Comparison of ENCODE assay signal across 30 cellular contexts in genomic region chr13:46378411-46378810, GRCh38. TPM values are rescaled to one million over a fixed set of nuclear protein-coding genes. Genes with fewer than 3 reads are reported as not detected.
A peak's percentile ranks its signal among the peaks of the same experiment; 100 is the strongest.
DNase-seq lines count a peak whose midpoint lies in the region; ATAC-seq, FAIRE-seq and TF ChIP-seq lines count a peak whose summit lies in the region.
"Had no signal": no experiment of that assay in that cellular context is flagged by ENCODE, and none has a peak within 500 bp of the region (broad histone marks: within the 10 kb centered on the region; RNA-seq: fewer than 3 reads in every experiment).

No MANE protein-coding gene starts in this region.

- H3K27ac ChIP-seq in OCI-LY1 (ENCODE audit: low read depth, low read length, poor library complexity, severe bottlenecking) (peak overlapping the region; percentile 94), HepG2 (ENCODE audit: extremely low read length, insufficient read depth, low read length) (no peak overlapping the region)
- H3K27ac ChIP-seq: ascending aorta, GM23248 had no signal

- no peaks in the 10 kb centered on the region for H4K20me1 ChIP-seq in OCI-LY1 (ENCODE audit: insufficient read depth, low read length)
- no peaks in the 10 kb centered on the region for H4K20me1 ChIP-seq in HepG2 (ENCODE audit: insufficient read depth, low read length)

- no peak for TF ChIP-seq RAD21 in HepG2 (CRISPR knock-in tag; IDR thresholded peaks at IDR 0.05)

- TF ChIP-seq POLR2A in HepG2 (IDR thresholded peaks at IDR 0.05; ENCODE audit: insufficient read depth in 1 of 2, low read depth in 2 of 2, low read length in 2 of 2) = no peak

- H3K27me3 ChIP-seq in OCI-LY1 (ENCODE audit: insufficient read depth, low read length) (no peaks in the 10 kb centered on the region), HepG2 (ENCODE audit: control insufficient read depth in 1 of 2, insufficient read depth in 2 of 2, low read length in 2 of 2) (peaks cover 1 to 7% of the 10 kb centered on the region in 2 experiments; a peak in 3 of 5 replicates)
- H3K27me3 ChIP-seq: ascending aorta, upper lobe of left lung had no signal

- no peak for ATAC-seq in activated naive CD8-positive, alpha-beta T cell treated with anti-CD3 and anti-CD28 coated beads, Interleukin-2, amount 50 U/mL, for 24 hours
- ATAC-seq in HepG2 = no peak
- ATAC-seq in HG02610 (IDR thresholded peaks at IDR 0.05; ENCODE audit: unreplicated experiment) = no peak
- no peak for ATAC-seq in GM18502 (IDR thresholded peaks at IDR 0.05; ENCODE audit: poor library complexity, unreplicated experiment)
- ATAC-seq: esophagus mucosa had no signal

- H3K4me1 Mint-ChIP-seq in activated naive CD8-positive, alpha-beta T cell treated with anti-CD3 and anti-CD28 coated beads, Interleukin-2, amount 50 U/mL, for 24 hours = peaks cover 16% of the 10 kb centered on the region
- peaks cover 3% of the 10 kb centered on the region for H3K4me1 Mint-ChIP-seq in activated naive CD8-positive, alpha-beta T cell treated with anti-CD3 and anti-CD28 coated beads for 36 hours
- H3K4me1 Mint-ChIP-seq: central memory CD8-positive, alpha-beta T cell had no signal

- H2AFZ ChIP-seq in OCI-LY1 (ENCODE audit: low read length) (no peak overlapping the region), HepG2 (ENCODE audit: low read length) (no peak overlapping the region)
- H2AFZ ChIP-seq: GM23248 had no signal

- FAIRE-seq in HepG2 (lab: Jason Lieb, UNC) = no peak
- FAIRE-seq: frontal cortex, keratinocyte, small intestine had no signal

- POLR2A ChIA-PET in HepG2 (lab: Yijun Ruan, JAX) = no interaction called here

- in situ Hi-C loops in HepG2 (cut with HindIII; ENCODE audit: extremely low pct_ligation_motif_present, low pct_unique_long_range_greater_than_20kb) = no loop called here

- H3K4me3 Mint-ChIP-seq in activated naive CD8-positive, alpha-beta T cell treated with anti-CD3 and anti-CD28 coated beads, Interleukin-2, amount 50 U/mL, for 24 hours = no peak overlapping the region
- no peak overlapping the region for H3K4me3 Mint-ChIP-seq in activated naive CD8-positive, alpha-beta T cell treated with anti-CD3 and anti-CD28 coated beads for 36 hours
- H3K4me3 Mint-ChIP-seq: central memory CD8-positive, alpha-beta T cell; stimulated activated naive CD8-positive, alpha-beta T cell treated with anti-CD3 and anti-CD28 coated beads, Interleukin-15, Interleukin-2, amounts not matched to agents 100 ng/mL and 50 ng/mL, for 24 hours had no signal

- peak overlapping the region; percentile 89 for H3K4me3 ChIP-seq in OCI-LY1 (ENCODE audit: low read depth, low read length, poor library complexity, severe bottlenecking)
- H3K4me3 ChIP-seq in HepG2 (replicated peaks in 1 of 3; ENCODE audit: insufficient read depth in 1 of 3, low read depth in 2 of 3, low read length in 3 of 3) = no peak overlapping the region
- H3K4me3 ChIP-seq: ascending aorta, GM23248, lung, upper lobe of left lung had no signal

- intact Hi-C loops in HepG2 (cut with micrococcal nuclease; ENCODE audit: unreplicated experiment) = no loop called here

- H3K9me3 ChIP-seq in OCI-LY1 (ENCODE audit: low read length) = no peaks in the 10 kb centered on the region
- H3K9me3 ChIP-seq in HepG2 (ENCODE audit: low read length) = no peaks in the 10 kb centered on the region
- H3K9me3 ChIP-seq: ascending aorta, upper lobe of left lung had no signal

- TF ChIP-seq EP300 in HepG2 (IDR thresholded peaks at IDR 0.05; ENCODE audit: low read depth in 2 of 2, low read length in 2 of 2) (no peak), HepG2 (CRISPR knock-in tag; IDR thresholded peaks at IDR 0.05; ENCODE audit: borderline replicate concordance) (no peak)

- no peaks in the 10 kb centered on the region for H3K36me3 Mint-ChIP-seq in activated naive CD8-positive, alpha-beta T cell treated with anti-CD3 and anti-CD28 coated beads, Interleukin-2, amount 50 U/mL, for 24 hours (ENCODE audit: low read depth)
- H3K36me3 Mint-ChIP-seq in activated naive CD8-positive, alpha-beta T cell treated with anti-CD3 and anti-CD28 coated beads for 36 hours = no peaks in the 10 kb centered on the region

- CTCF ChIA-PET in HepG2 (lab: Yijun Ruan, JAX; ENCODE audit: low intra/inter-chr PET ratio, low total read pairs) = no interaction called here

- no peak for TF ChIP-seq CTCF in OCI-LY1 (IDR thresholded peaks at IDR 0.05; ENCODE audit: low read length)
- TF ChIP-seq CTCF in HepG2 (CRISPR knock-in tag; IDR thresholded peaks at IDR 0.05) = no peak

- no TSS peak for BruUV-seq in HepG2 (replicated peaks; lab: Mats Ljungman, UMichigan)

- H3K4me2 ChIP-seq in OCI-LY1 (ENCODE audit: low read length) = peak overlapping the region; percentile 84
- H3K4me2 ChIP-seq in HepG2 (ENCODE audit: low read depth, low read length) = no peak overlapping the region

- H3K79me2 ChIP-seq in OCI-LY1 (ENCODE audit: insufficient read depth, low read length) = peaks cover 71% of the 10 kb centered on the region
- H3K79me2 ChIP-seq in HepG2 (ENCODE audit: insufficient read depth, low read length) = no peaks in the 10 kb centered on the region

- H3K4me1 ChIP-seq in OCI-LY1 (ENCODE audit: insufficient read depth, low read length, severe bottlenecking) (peaks cover 100% of the 10 kb centered on the region), HepG2 (ENCODE audit: insufficient read depth, low read length) (no peaks in the 10 kb centered on the region)
- H3K4me1 ChIP-seq: ascending aorta, upper lobe of left lung had no signal

- DNase-seq in activated naive CD8-positive, alpha-beta T cell treated with anti-CD3 and anti-CD28 coated beads, Interleukin-2, amount 50 U/mL, for 24 hours = no peak
- DNase-seq in activated naive CD8-positive, alpha-beta T cell treated with anti-CD3 and anti-CD28 coated beads for 36 hours = no peak
- no peak for DNase-seq in HepG2 (ENCODE audit: low spot score)
- no peak for DNase-seq in activated CD8-positive, alpha-beta memory T cell treated with anti-CD3 and anti-CD28 coated beads for 24 hours
- DNase-seq in HuH-7.5 (ENCODE audit: low spot score) = no peak
- DNase-seq: activated CD4-positive, alpha-beta T cell treated with anti-CD3 and anti-CD28 coated beads, Interleukin-2, amount 50 U/mL, for 4 hours; activated naive CD4-positive, alpha-beta T cell treated with Interleukin-2 at 50 U/mL for 16 hours; activated T-cell treated with anti-CD3 and anti-CD28 coated beads for 4 hours; Calu3; effector CD4-positive, alpha-beta T cell; GM23248; KG1; NCI-H1092 treated with DMSO at 0.1 percent for 48 hours; NCI-H2081; NCI-H510A; nucleus accumbens; Right ventricle myocardium superior; small intestine; stimulated activated CD4-positive, alpha-beta T cell treated with anti-CD3 and anti-CD28 coated beads, Interleukin-2, amount 100 ng/mL, for 48 hours had no signal

- peak overlapping the region; percentile 60 for H3K27ac Mint-ChIP-seq in activated naive CD8-positive, alpha-beta T cell treated with anti-CD3 and anti-CD28 coated beads, Interleukin-2, amount 50 U/mL, for 24 hours
- no peak overlapping the region for H3K27ac Mint-ChIP-seq in activated naive CD8-positive, alpha-beta T cell treated with anti-CD3 and anti-CD28 coated beads for 36 hours

- H3F3A ChIP-seq in OCI-LY1 (ENCODE audit: insufficient read depth, low read length) = peaks cover 18% of the 10 kb centered on the region; the same call in 1 of the 2 replicates

- 20% methylated on average over 2 of the region's 2 CpGs for WGBS in HepG2 (ENCODE audit: low lambda C conversion rate)

- peaks cover 8% of the 10 kb centered on the region for H3K27me3 Mint-ChIP-seq in activated naive CD8-positive, alpha-beta T cell treated with anti-CD3 and anti-CD28 coated beads, Interleukin-2, amount 50 U/mL, for 24 hours
- H3K27me3 Mint-ChIP-seq in activated naive CD8-positive, alpha-beta T cell treated with anti-CD3 and anti-CD28 coated beads for 36 hours = peaks cover 8% of the 10 kb centered on the region

- H3K9ac ChIP-seq in OCI-LY1 (ENCODE audit: low read length) (peak overlapping the region; percentile 62), HepG2 (ENCODE audit: insufficient read depth, low read depth, low read length) (no peak overlapping the region)
- H3K9ac ChIP-seq: GM23248 had no signal

- no peaks in the 10 kb centered on the region for H3K9me3 Mint-ChIP-seq in activated naive CD8-positive, alpha-beta T cell treated with anti-CD3 and anti-CD28 coated beads, Interleukin-2, amount 50 U/mL, for 24 hours
- H3K9me3 Mint-ChIP-seq in activated naive CD8-positive, alpha-beta T cell treated with anti-CD3 and anti-CD28 coated beads for 36 hours = no peaks in the 10 kb centered on the region
- H3K9me3 Mint-ChIP-seq: central memory CD8-positive, alpha-beta T cell; stimulated activated naive CD8-positive, alpha-beta T cell treated with anti-CD3 and anti-CD28 coated beads, Interleukin-15, Interleukin-2, amounts not matched to agents 100 ng/mL and 50 ng/mL, for 24 hours had no signal

- H3K36me3 ChIP-seq in OCI-LY1 (ENCODE audit: insufficient read depth, low read length) (peaks cover 53% of the 10 kb centered on the region; the same call in 1 of the 2 replicates), HepG2 (replicated peaks in 1 of 2; ENCODE audit: control insufficient read depth in 1 of 2, insufficient read depth in 2 of 2, low read length in 2 of 2) (no peaks in the 10 kb centered on the region)
- H3K36me3 ChIP-seq: ascending aorta, upper lobe of left lung had no signal

- no peaks in the 10 kb centered on the region for H3K9me2 ChIP-seq in OCI-LY1 (ENCODE audit: low read depth, low read length)

RNA-seq across cellular contexts. Expression of gene RUBCNL, which starts 8.6 kb away (rescaled TPM):
- 1 to 10 TPM; 1.1 to 1.9 TPM for total RNA-seq in activated naive CD8-positive, alpha-beta T cell treated with anti-CD3 and anti-CD28 coated beads for 36 hours
- not detected in 2 replicates for total RNA-seq in HepG2 (2016; rRNA removed; fragmentation: Illumina TruSeq; extraction: Trizol)
- not detected in 2 replicates for total RNA-seq in HepG2 (2016; cell fraction: cytosol; rRNA removed; fragmentation: Illumina TruSeq; extraction: Trizol; ENCODE audit: low read depth)
- not detected in 2 replicates for total RNA-seq in HepG2 (2016; cell fraction: insoluble cytoplasmic fraction; rRNA removed; fragmentation: Illumina TruSeq; extraction: Trizol)
- not detected in 2 replicates for total RNA-seq in HepG2 (2016; cell fraction: membrane; rRNA removed; fragmentation: Illumina TruSeq; extraction: Trizol)
- total RNA-seq in HepG2 (2016; cell fraction: nucleus; rRNA removed; fragmentation: Illumina TruSeq; extraction: Trizol) = not detected in 2 replicates
- polyA plus RNA-seq in HepG2 (2011; rRNA removed) = not detected in 2 replicates
- polyA plus RNA-seq in HepG2 (2011; cell fraction: cytosol; rRNA removed) = not detected in 2 replicates
- polyA plus RNA-seq in HepG2 (2011; cell fraction: nucleus; rRNA removed) = not detected in 2 replicates
- polyA plus RNA-seq in HepG2 (2012) = not detected in 2 replicates
- polyA plus RNA-seq in HepG2 (2016; cell fraction: cytosol; fragmentation: Illumina TruSeq; extraction: Trizol; ENCODE audit: low read depth) = not detected in 2 replicates
- polyA plus RNA-seq in HepG2 (2016; cell fraction: insoluble cytoplasmic fraction; fragmentation: Illumina TruSeq; extraction: Trizol; ENCODE audit: low read depth) = not detected in 2 replicates
- not detected in 2 replicates for polyA plus RNA-seq in HepG2 (2016; cell fraction: membrane; fragmentation: Illumina TruSeq; extraction: Trizol; ENCODE audit: low read depth)
- polyA plus RNA-seq in HepG2 (2016; cell fraction: nucleus; fragmentation: Illumina TruSeq; extraction: Trizol; ENCODE audit: insufficient read depth, low read depth) = not detected in 2 replicates
- polyA minus RNA-seq in HepG2 (2011; rRNA and poly(A)+ RNA removed; ENCODE audit: low replicate concordance) = 0.36 TPM in 1 of 2 replicates, not detected in the other
- not detected in 2 replicates for polyA minus RNA-seq in HepG2 (2011; cell fraction: cytosol; rRNA and poly(A)+ RNA removed)
- not detected in 2 replicates for polyA minus RNA-seq in HepG2 (2011; cell fraction: nucleus; rRNA and poly(A)+ RNA removed)
- total RNA-seq: Calu3 had no signal
